34 cellular contexts compared by ENCODE assay signal in the genomic region with DNA sequence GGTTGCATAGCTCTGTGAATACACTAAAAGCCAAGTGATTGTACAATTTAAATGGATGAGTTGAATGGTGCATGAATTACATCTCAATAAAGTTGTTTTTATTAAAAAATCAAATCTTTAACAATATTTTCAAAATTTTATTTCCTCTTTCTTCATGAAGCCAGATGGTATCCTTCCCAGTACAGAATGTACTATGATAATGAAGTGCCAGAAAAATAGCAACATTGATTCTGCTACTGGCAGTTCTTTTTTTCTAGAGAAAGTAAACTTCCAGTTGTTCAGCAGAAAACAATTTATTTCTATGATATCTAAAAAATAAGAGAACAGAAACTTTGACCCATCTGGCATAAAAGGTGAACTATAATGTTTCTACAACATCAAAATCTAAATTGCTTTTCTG.
"Had no signal": no experiment of that assay in that cellular context is flagged by ENCODE, and none has a peak within 500 bp of the region (broad histone marks: within the 10 kb centered on the region; RNA-seq: fewer than 3 reads in every experiment).

No MANE protein-coding gene starts in this region.

- DNase-seq: Karpas-422, Kasumi-1, KG1, MG63, MM.1S, MV-4-11, NCI-H1048, NCI-H1092, NCI-H1092 treated with DMSO at 0.1 percent for 48 hours, NCI-H1105, NCI-H1105 treated with DMSO at 0.1 percent for 48 hours, NCI-H1417, NCI-H1417 treated with DMSO at 0.1 percent for 48 hours, NCI-H1436, NCI-H1436 treated with DMSO at 0.1 percent for 48 hours, NCI-H146, NCI-H1694, NCI-H1694 treated with DMSO at 0.1 percent for 48 hours, NCI-H187, NCI-H187 treated with DMSO at 0.1 percent for 48 hours, NCI-H1930, NCI-H2029, NCI-H2029 treated with DMSO at 0.1 percent for 48 hours, NCI-H2081, NCI-H2081 treated with DMSO at 0.1 percent for 48 hours, NCI-H2107, NCI-H2171, NCI-H2171 treated with DMSO at 0.1 percent for 48 hours, NCI-H2227 treated with DMSO at 0.1 percent for 48 hours, NCI-H226, NCI-H345, NCI-H446, NCI-H446 treated with DMSO at 0.1 percent for 48 hours had no signal

- H3K9me3 ChIP-seq: MG63 had no signal

- H3K4me3 ChIP-seq: MG63 had no signal

- H3K36me3 ChIP-seq: MG63 had no signal

- H3K27ac ChIP-seq: KMS-11 had no signal

- H3K27me3 ChIP-seq: MG63 had no signal
